Comparison of ENCODE assay signal across 34 cellular contexts in the genomic region with DNA sequence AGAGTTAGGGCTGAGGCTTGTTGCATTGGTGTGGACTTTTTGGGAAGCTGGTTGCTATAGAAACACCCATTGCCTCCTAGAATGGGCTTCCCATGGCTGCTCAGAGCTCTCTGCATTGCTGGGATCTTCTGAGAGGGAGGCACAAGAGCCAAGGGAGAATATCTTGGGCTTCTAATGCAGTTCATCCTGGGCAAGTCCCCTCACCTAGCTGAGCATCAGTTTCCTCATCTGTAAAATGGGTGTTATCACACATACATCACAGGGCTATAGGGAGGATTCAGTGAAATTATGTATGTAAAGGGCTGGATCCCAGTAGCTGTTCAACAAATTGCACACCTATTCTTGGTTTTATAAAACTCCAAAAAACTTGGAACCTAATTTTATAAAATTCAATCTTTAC.
"Had no signal": no experiment of that assay in that cellular context is flagged by ENCODE, and none has a peak within 500 bp of the region (broad histone marks: within the 10 kb centered on the region; RNA-seq: fewer than 3 reads in every experiment).

No MANE protein-coding gene starts in this region.

- H3K27me3 Mint-ChIP-seq: activated CD4-positive, alpha-beta memory T cell treated with anti-CD3 and anti-CD28 coated beads for 36 hours; activated CD4-positive, alpha-beta T cell treated with anti-CD3 and anti-CD28 coated beads, Interleukin-2, amount 10 ng/mL, durations not matched to agents 24 days and 14 days; activated naive CD4-positive, alpha-beta T cell treated with anti-CD3 and anti-CD28 coated beads, Interleukin-2, amount 50 U/mL, for 24 hours; activated naive CD8-positive, alpha-beta T cell treated with anti-CD3 and anti-CD28 coated beads for 36 hours; activated naive CD8-positive, alpha-beta T cell treated with anti-CD3 and anti-CD28 coated beads, Interleukin-2, amount 50 U/mL, for 24 hours had no signal

- H3K4me3 Mint-ChIP-seq: activated CD4-positive, alpha-beta memory T cell treated with anti-CD3 and anti-CD28 coated beads for 36 hours; activated CD4-positive, alpha-beta T cell treated with anti-CD3 and anti-CD28 coated beads for 36 hours; activated CD4-positive, alpha-beta T cell treated with anti-CD3 and anti-CD28 coated beads, Interleukin-2, amount 10 ng/mL, durations not matched to agents 24 days and 14 days; activated CD8-positive, alpha-beta memory T cell treated with anti-CD3 and anti-CD28 coated beads, Interleukin-2, amount 10 ng/mL, durations not matched to agents 7 days and 5 days; activated CD8-positive, alpha-beta T cell treated with anti-CD3 and anti-CD28 coated beads, Interleukin-2, amount 10 ng/mL, durations not matched to agents 7 days and 5 days; activated naive CD4-positive, alpha-beta T cell treated with anti-CD3 and anti-CD28 coated beads for 36 hours; activated naive CD4-positive, alpha-beta T cell treated with anti-CD3 and anti-CD28 coated beads, Interleukin-2, amount 50 U/mL, for 24 hours; activated naive CD8-positive, alpha-beta T cell treated with anti-CD3 and anti-CD28 coated beads for 36 hours; activated naive CD8-positive, alpha-beta T cell treated with anti-CD3 and anti-CD28 coated beads, Interleukin-2, amount 50 U/mL, for 24 hours; activated T-helper 1 cell treated with anti-CD3 and anti-CD28 coated beads, Interleukin-12 subunit alpha, Interleukin-12 subunit beta, Interleukin-2, Interleukin-4 antibody, amounts not matched to agents 30 ng/mL and 10 ng/mL and 1 ng/mL, durations not matched to agents 14 hours and 24 hours and 36 hours; brain; T-helper 17 cell had no signal

- H3K4me1 Mint-ChIP-seq: activated CD4-positive, alpha-beta T cell treated with anti-CD3 and anti-CD28 coated beads for 36 hours; activated CD4-positive, alpha-beta T cell treated with anti-CD3 and anti-CD28 coated beads, Interleukin-2, amount 10 ng/mL, durations not matched to agents 24 days and 14 days; activated CD8-positive, alpha-beta memory T cell treated with anti-CD3 and anti-CD28 coated beads, Interleukin-2, amount 10 ng/mL, durations not matched to agents 7 days and 5 days; activated naive CD4-positive, alpha-beta T cell treated with anti-CD3 and anti-CD28 coated beads, Interleukin-2, amount 50 U/mL, for 24 hours; activated naive CD8-positive, alpha-beta T cell treated with anti-CD3 and anti-CD28 coated beads for 36 hours; activated naive CD8-positive, alpha-beta T cell treated with anti-CD3 and anti-CD28 coated beads, Interleukin-2, amount 50 U/mL, for 24 hours; T-helper 17 cell had no signal

- H3K4me3 ChIP-seq: adrenal gland, breast epithelium, cardiac muscle cell, colonic mucosa had no signal

- H3K27ac ChIP-seq: adrenal gland, breast epithelium, cardiac muscle cell, colonic mucosa, epithelial cell of prostate had no signal

- FAIRE-seq: endometrium, endothelial cell of umbilical vein, frontal cortex had no signal

- DNase-seq: activated CD4-positive, alpha-beta memory T cell treated with anti-CD3 and anti-CD28 coated beads for 36 hours; activated CD4-positive, alpha-beta T cell treated with anti-CD3 and anti-CD28 coated beads for 36 hours; activated CD4-positive, alpha-beta T cell treated with anti-CD3 and anti-CD28 coated beads, Interleukin-2, amount 10 ng/mL, durations not matched to agents 24 days and 14 days; activated CD4-positive, CD25-positive, alpha-beta regulatory T cell; activated CD4-positive, CD25-positive, alpha-beta regulatory T cell treated with anti-CD3 and anti-CD28 coated beads, Interleukin-2, amount 50 U/mL, for 72 hours; activated CD8-positive, alpha-beta memory T cell treated with anti-CD3 and anti-CD28 coated beads, Interleukin-2, amount 10 ng/mL, durations not matched to agents 7 days and 5 days; activated CD8-positive, alpha-beta memory T cell treated with anti-CD3 and anti-CD28 coated beads, Interleukin-2, amount 50 U/mL, for 4 hours; activated CD8-positive, alpha-beta T cell treated with anti-CD3 and anti-CD28 coated beads, Interleukin-2, amount 10 ng/mL, durations not matched to agents 7 days and 5 days; activated effector memory CD4-positive, alpha-beta T cell treated with anti-CD3 and anti-CD28 coated beads, Interleukin-2, amount 50 U/mL, for 16 hours; activated naive CD4-positive, alpha-beta T cell treated with anti-CD3 and anti-CD28 coated beads for 36 hours; activated naive CD8-positive, alpha-beta T cell treated with anti-CD3 and anti-CD28 coated beads for 36 hours; activated naive CD8-positive, alpha-beta T cell treated with anti-CD3 and anti-CD28 coated beads, Interleukin-2, amount 50 U/mL, for 24 hours; activated T-cell treated with anti-CD3 and anti-CD28 coated beads, Interleukin-2, amount 50 U/mL, for 1 hour; activated T-cell treated with anti-CD3 and anti-CD28 coated beads, Interleukin-2, amount 50 U/mL, for 48 hours; adrenal gland; amygdala; aorta; central memory CD4-positive, alpha-beta T cell; cerebellar nuclear complex; colonic mucosa; effector CD8-positive, alpha-beta T cell; foreskin fibroblast; T-helper 1 cell; T-helper 17 cell had no signal

- H3K27ac Mint-ChIP-seq: activated CD4-positive, alpha-beta memory T cell treated with anti-CD3 and anti-CD28 coated beads for 36 hours; activated CD4-positive, alpha-beta T cell treated with anti-CD3 and anti-CD28 coated beads for 36 hours; activated CD4-positive, alpha-beta T cell treated with anti-CD3 and anti-CD28 coated beads, Interleukin-2, amount 10 ng/mL, durations not matched to agents 24 days and 14 days; activated CD8-positive, alpha-beta memory T cell treated with anti-CD3 and anti-CD28 coated beads, Interleukin-2, amount 10 ng/mL, durations not matched to agents 7 days and 5 days; activated CD8-positive, alpha-beta T cell treated with anti-CD3 and anti-CD28 coated beads, Interleukin-2, amount 10 ng/mL, durations not matched to agents 7 days and 5 days; activated naive CD4-positive, alpha-beta T cell treated with anti-CD3 and anti-CD28 coated beads for 36 hours; activated naive CD4-positive, alpha-beta T cell treated with anti-CD3 and anti-CD28 coated beads, Interleukin-2, amount 50 U/mL, for 24 hours; activated naive CD8-positive, alpha-beta T cell treated with anti-CD3 and anti-CD28 coated beads for 36 hours; activated naive CD8-positive, alpha-beta T cell treated with anti-CD3 and anti-CD28 coated beads, Interleukin-2, amount 50 U/mL, for 24 hours; activated T-helper 1 cell treated with anti-CD3 and anti-CD28 coated beads, Interleukin-12 subunit alpha, Interleukin-12 subunit beta, Interleukin-2, Interleukin-4 antibody, amounts not matched to agents 30 ng/mL and 10 ng/mL and 1 ng/mL, durations not matched to agents 14 hours and 24 hours and 36 hours; activated T-helper 2 cell treated with anti-CD3 and anti-CD28 coated beads, Interferon-gamma antibody, Interleukin-2, Interleukin-4, amounts not matched to agents 10 μg/mL and 5 μg/mL and 100 μg/mL, durations not matched to agents 14 hours and 24 hours and 36 hours; T-helper 17 cell had no signal

- H3K4me1 ChIP-seq: adrenal gland, breast epithelium, colonic mucosa had no signal

- H3K36me3 Mint-ChIP-seq: activated CD4-positive, alpha-beta memory T cell treated with anti-CD3 and anti-CD28 coated beads for 36 hours; activated CD8-positive, alpha-beta memory T cell treated with anti-CD3 and anti-CD28 coated beads, Interleukin-2, amount 10 ng/mL, durations not matched to agents 7 days and 5 days; activated naive CD4-positive, alpha-beta T cell treated with anti-CD3 and anti-CD28 coated beads, Interleukin-2, amount 50 U/mL, for 24 hours; activated naive CD8-positive, alpha-beta T cell treated with anti-CD3 and anti-CD28 coated beads for 36 hours; brain had no signal

- H3K36me3 ChIP-seq: adrenal gland, breast epithelium, cardiac muscle cell, colonic mucosa had no signal

- ATAC-seq: activated CD4-positive, alpha-beta T cell treated with anti-CD3 and anti-CD28 coated beads for 36 hours; activated CD8-positive, alpha-beta memory T cell treated with anti-CD3 and anti-CD28 coated beads, Interleukin-2, amount 10 ng/mL, durations not matched to agents 7 days and 5 days; activated CD8-positive, alpha-beta T cell treated with anti-CD3 and anti-CD28 coated beads, Interleukin-2, amount 10 ng/mL, durations not matched to agents 7 days and 5 days; activated naive CD8-positive, alpha-beta T cell treated with anti-CD3 and anti-CD28 coated beads, Interleukin-2, amount 50 U/mL, for 24 hours; T-helper 17 cell had no signal

- H3K9me3 ChIP-seq: adrenal gland, breast epithelium, colonic mucosa had no signal

- H3K27me3 ChIP-seq: adrenal gland, breast epithelium, cardiac muscle cell, colonic mucosa had no signal

- H3K9me3 Mint-ChIP-seq: activated CD4-positive, alpha-beta memory T cell treated with anti-CD3 and anti-CD28 coated beads for 36 hours; activated CD4-positive, alpha-beta T cell treated with anti-CD3 and anti-CD28 coated beads, Interleukin-2, amount 10 ng/mL, durations not matched to agents 24 days and 14 days; activated naive CD4-positive, alpha-beta T cell treated with anti-CD3 and anti-CD28 coated beads for 36 hours; activated naive CD4-positive, alpha-beta T cell treated with anti-CD3 and anti-CD28 coated beads, Interleukin-2, amount 50 U/mL, for 24 hours; activated naive CD8-positive, alpha-beta T cell treated with anti-CD3 and anti-CD28 coated beads for 36 hours; activated naive CD8-positive, alpha-beta T cell treated with anti-CD3 and anti-CD28 coated beads, Interleukin-2, amount 50 U/mL, for 24 hours; activated T-helper 1 cell treated with anti-CD3 and anti-CD28 coated beads, Interleukin-12 subunit alpha, Interleukin-12 subunit beta, Interleukin-2, Interleukin-4 antibody, amounts not matched to agents 30 ng/mL and 10 ng/mL and 1 ng/mL, durations not matched to agents 14 hours and 24 hours and 36 hours; activated T-helper 2 cell treated with anti-CD3 and anti-CD28 coated beads, Interferon-gamma antibody, Interleukin-2, Interleukin-4, amounts not matched to agents 10 μg/mL and 5 μg/mL and 100 μg/mL, durations not matched to agents 14 hours and 24 hours and 36 hours had no signal
